Comparison of ENCODE assay signal across 1 cellular context in the genomic region with DNA sequence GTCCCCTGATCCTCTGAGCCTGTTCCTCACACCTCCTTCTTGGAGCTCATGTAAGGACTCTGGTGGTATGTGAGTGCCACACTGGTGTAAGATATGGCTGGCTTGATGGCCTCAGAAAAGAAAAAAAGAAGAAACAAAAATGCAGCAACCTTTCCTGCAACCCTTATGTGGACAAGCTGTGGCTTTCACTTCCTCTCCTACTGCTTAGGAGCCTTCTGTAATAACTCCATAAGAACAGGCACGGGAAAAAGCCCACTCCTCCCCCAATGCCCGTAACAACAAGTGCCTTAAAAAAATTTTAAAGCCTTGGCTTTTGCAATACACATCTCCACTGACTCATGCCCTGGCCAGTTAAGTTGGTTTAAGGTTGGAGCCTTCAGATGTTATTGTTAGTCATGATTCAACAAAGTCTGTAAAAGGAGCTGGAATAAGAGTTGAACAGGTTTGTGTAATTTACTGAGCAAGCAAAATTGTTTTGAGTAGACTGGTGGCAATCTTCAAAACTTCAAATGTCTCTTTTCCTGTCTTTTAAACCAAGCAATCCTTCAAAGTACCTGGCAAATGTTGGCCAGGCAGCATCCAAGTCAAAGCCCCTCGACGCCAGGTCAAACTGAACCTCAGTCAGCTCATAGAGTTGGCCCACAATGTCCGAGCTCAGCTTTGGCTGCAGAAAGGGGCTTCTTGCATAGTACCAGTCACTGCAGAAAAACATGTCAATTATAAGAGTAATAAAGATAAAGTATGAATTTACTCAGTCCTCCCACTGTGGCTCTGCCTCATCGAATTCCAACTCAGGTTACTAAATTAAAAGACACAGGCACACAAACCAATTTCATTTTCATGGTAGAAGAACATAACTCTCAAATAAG.
A peak's percentile ranks its signal among the peaks of the same experiment; 100 is the strongest.
TF ChIP-seq lines count a peak whose summit lies in the region.

No MANE protein-coding gene starts in this region.

TF ChIP-seq in HepG2, 621 proteins besides CTCF, POLR2A, EP300 and RAD21:
- TF ChIP-seq MAFK (conservative IDR thresholded peaks at IDR 0.05 in 1 of 2, IDR thresholded peaks at IDR 0.05 in 1 of 2; ENCODE audit: low read length in 2 of 2) = peak in 1 of 2 experiments; percentile 29; a peak in 1 of 4 replicates
- TF ChIP-seq SMYD3 (CRISPR knock-in tag; IDR thresholded peaks at IDR 0.05) = no peak
- no peak for TF ChIP-seq NAIF1 (CRISPR knock-in tag; IDR thresholded peaks at IDR 0.05; ENCODE audit: borderline replicate concordance)
- TF ChIP-seq ZNF160 (CRISPR knock-in tag; IDR thresholded peaks at IDR 0.05) = no peak
